21 cellular contexts compared by ENCODE assay signal in the genomic region with DNA sequence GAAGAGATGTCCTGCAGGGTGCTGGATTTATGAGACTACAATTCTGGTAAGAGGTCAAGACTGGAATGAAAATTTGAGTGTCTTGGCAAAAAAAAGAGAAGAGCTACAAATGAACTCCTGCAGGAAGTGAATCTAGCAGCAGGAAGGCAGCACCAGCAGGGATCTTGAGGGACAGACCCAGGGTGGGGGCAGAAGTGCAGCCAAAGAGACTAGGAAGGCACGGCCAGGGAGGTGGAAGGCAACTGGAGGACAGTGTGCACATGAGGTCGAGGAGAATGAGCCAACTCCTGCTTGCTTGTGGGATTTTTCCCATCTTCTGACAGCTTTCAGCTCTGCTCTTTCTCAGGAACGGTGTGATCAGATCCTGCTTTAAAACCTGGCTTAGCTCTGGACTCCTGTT.
DNase-seq lines count a peak whose midpoint lies in the region; ATAC-seq and TF ChIP-seq lines count a peak whose summit lies in the region.
"Had no signal": no experiment of that assay in that cellular context is flagged by ENCODE, and none has a peak within 500 bp of the region (broad histone marks: within the 10 kb centered on the region; RNA-seq: fewer than 3 reads in every experiment).

No MANE protein-coding gene starts in this region.

- TF ChIP-seq CTCF in H9 (conservative IDR thresholded peaks at IDR 0.05) = no peak
- no peak for TF ChIP-seq CTCF in nephron (IDR thresholded peaks at IDR 0.05; ENCODE audit: unreplicated experiment in 3 of 3)

- no peak overlapping the region for H2BK5ac ChIP-seq in H9 (ENCODE audit: insufficient read length, low read length)

- H3K27ac Mint-ChIP-seq in H9 (no peak overlapping the region), nephron (peak overlapping the region; percentile 46 to 90 (median 77))
- H3K27ac Mint-ChIP-seq: CD14-positive monocyte had no signal

- no peak for TF ChIP-seq POLR2A in GM18505 (IDR thresholded peaks at IDR 0.05; ENCODE audit: borderline replicate concordance, extremely low read depth, insufficient read depth, insufficient read length)

- no peak overlapping the region for H3T11ph ChIP-seq in H9 (ENCODE audit: low read length)

- no peak overlapping the region for H4K8ac ChIP-seq in H9 (replicated peaks; ENCODE audit: insufficient read length, low read depth, low read length)

- no CpG with 5 or more reads among the region's 3 CpGs for WGBS in H9 (ENCODE audit: extremely low coverage, insufficient read length, low lambda C conversion rate)

- DNase-seq in H9 = peak; percentile 12
- peak; percentile 33 for DNase-seq in NCI-H69 (lab: John Stamatoyannopoulos, UW)
- DNase-seq in cerebellar cortex (ENCODE audit: low spot score) = peak; percentile 16
- DNase-seq in cerebellum (ENCODE audit: low spot score) = no peak
- no peak for DNase-seq in middle frontal gyrus (ENCODE audit: extremely low spot score, low spot score)
- DNase-seq in SHP77 (lab: John Stamatoyannopoulos, UW) = no peak
- DNase-seq: DMS153, DND-41, Kasumi-1, NCI-H1105, NCI-H1436 treated with DMSO at 0.1 percent for 48 hours, NCI-H187 treated with DMSO at 0.1 percent for 48 hours, NCI-H2107, NCI-H524, NCI-H774, PC-9 had no signal

- no peaks in the 10 kb centered on the region for H3K79me1 ChIP-seq in H9 (ENCODE audit: insufficient read depth, low read depth, low read length, poor library complexity, severe bottlenecking)

- H3K4me1 Mint-ChIP-seq in H9 (peaks cover 47 to 55% of the 10 kb centered on the region in 2 experiments), nephron (peaks cover 50% of the 10 kb centered on the region)
- H3K4me1 Mint-ChIP-seq: CD14-positive monocyte had no signal

- no peaks in the 10 kb centered on the region for H3K23me2 ChIP-seq in H9 (ENCODE audit: insufficient read length, low read depth, low read length, poor library complexity, severe bottlenecking)

- H3K23ac ChIP-seq in H9 (ENCODE audit: insufficient read length, low read depth, low read length) = no peak overlapping the region

- no peak overlapping the region for H3K9ac ChIP-seq in H9 (ENCODE audit: extremely low read depth, insufficient read length, low read length)

- H2BK12ac ChIP-seq in H9 (ENCODE audit: insufficient read length, low read depth, low read length) = no peak overlapping the region

- H3K56ac ChIP-seq in H9 (ENCODE audit: insufficient read length, low read depth, low read length) = no peak overlapping the region

- no peak overlapping the region for H3K4me2 ChIP-seq in H9 (ENCODE audit: insufficient read depth, insufficient read length, low read length)
- H3K4me2 ChIP-seq: PC-9 had no signal

- H3K4me3 Mint-ChIP-seq in H9 = no peak overlapping the region
- no peak overlapping the region for H3K4me3 Mint-ChIP-seq in nephron
- H3K4me3 Mint-ChIP-seq: CD14-positive monocyte had no signal

- no peak for ATAC-seq in GM18505 (IDR thresholded peaks at IDR 0.05; ENCODE audit: unreplicated experiment)
- ATAC-seq: K562, Right ventricle myocardium inferior had no signal

- H4K5ac ChIP-seq in H9 (ENCODE audit: insufficient read length, low read depth, low read length) = no peak overlapping the region

- H3K36me3 Mint-ChIP-seq in H9 (ENCODE audit: insufficient read depth in 1 of 3, low read depth in 3 of 3) = no peaks in the 10 kb centered on the region; a peak in 1 of 7 replicates
- H3K36me3 Mint-ChIP-seq in nephron (ENCODE audit: low read depth) = no peaks in the 10 kb centered on the region
- H3K36me3 Mint-ChIP-seq: CD14-positive monocyte had no signal

- H2AK5ac ChIP-seq in H9 (ENCODE audit: insufficient read length, low read length) = no peak overlapping the region

- no peaks in the 10 kb centered on the region for H3K27me3 ChIP-seq in H9 (ENCODE audit: insufficient read depth, low read length)

- no peak overlapping the region for H3K4ac ChIP-seq in H9 (ENCODE audit: low read depth, low read length)

- no peak overlapping the region; the same call in 1 of the 2 replicates for H3K14ac ChIP-seq in H9 (ENCODE audit: insufficient read depth, low read length)

- no peaks in the 10 kb centered on the region; a peak in 1 of 5 replicates for H3K9me3 Mint-ChIP-seq in H9
- H3K9me3 Mint-ChIP-seq in nephron = no peaks in the 10 kb centered on the region
- H3K9me3 Mint-ChIP-seq: CD14-positive monocyte had no signal

- no peak overlapping the region for H2AFZ ChIP-seq in H9 (ENCODE audit: low read length)
- H2AFZ ChIP-seq: PC-9 had no signal

- H2BK15ac ChIP-seq in H9 (ENCODE audit: low read depth, low read length) = no peak overlapping the region

- H3K27me3 Mint-ChIP-seq in H9 (ENCODE audit: low read depth) (peaks cover 44% of the 10 kb centered on the region), nephron (ENCODE audit: low read depth) (peaks cover 28% of the 10 kb centered on the region)

- H2BK20ac ChIP-seq in H9 (ENCODE audit: low read depth, low read length, poor library complexity, severe bottlenecking) = no peak overlapping the region

- no peaks in the 10 kb centered on the region for H4K20me1 ChIP-seq in H9 (ENCODE audit: control insufficient read depth, insufficient read depth, insufficient read length)

- no peak overlapping the region for H4K91ac ChIP-seq in H9 (ENCODE audit: insufficient read length, low read depth, low read length)

- H2BK120ac ChIP-seq in H9 (ENCODE audit: low read depth, low read length, poor library complexity, severe bottlenecking) = no peak overlapping the region

- no peaks in the 10 kb centered on the region for H3K79me2 ChIP-seq in H9 (ENCODE audit: insufficient read depth, low read length)

- no peaks in the 10 kb centered on the region for H3K9me3 ChIP-seq in H9 (ENCODE audit: control insufficient read depth, low read depth, low read length)

- no peak overlapping the region for H3K27ac ChIP-seq in H9 (ENCODE audit: insufficient read length, low read depth, low read length)
- H3K27ac ChIP-seq: PC-9 had no signal

- no peaks in the 10 kb centered on the region; the same call in 1 of the 2 replicates for H3K4me1 ChIP-seq in H9 (ENCODE audit: insufficient read depth, low read length)

- no peak overlapping the region for H3K18ac ChIP-seq in H9 (ENCODE audit: insufficient read length, low read depth, low read length)

Comparison
In these comparisons a context has a peak if more than half of its experiments do, and no peak if none do; other contexts are left out.
1. DNase-seq: peak in H9 (single experiment), NCI-H69 (single experiment) and cerebellar cortex (single experiment); none in cerebellum (single experiment), middle frontal gyrus (single experiment) and SHP77 (0 of 2).
2. H3K27ac Mint-ChIP-seq: peak in nephron (3 of 3); none in H9 (0 of 3).